8 cellular contexts compared by ENCODE assay signal in genomic region chr9:19493174-19493811, GRCh38.
DNase-seq lines count a peak whose midpoint lies in the region; ATAC-seq and TF ChIP-seq lines count a peak whose summit lies in the region.

No MANE protein-coding gene starts in this region.

- intact Hi-C loops in heart left ventricle (cut with DNase I), result loop anchor here in 6 of 10 donors (1.0 to 10.0 kb wide), 7 partner anchors 21 to 1622 kb away; no protein-coding TSS in a partner anchor
- intact Hi-C loops in psoas muscle (cut with DNase I), result loop anchor here in 1 of 2 donors (10.0 kb wide), 1 partner anchor 152 kb away; no protein-coding TSS in a partner anchor

- peak; percentile 31 to 56 for DNase-seq in Kasumi-1 (lab: John Stamatoyannopoulos, UW)
- DNase-seq in RPMI8226, result peak; percentile 52
- peak; percentile 56 to 90 (median 86) for DNase-seq in heart left ventricle
- peak; percentile 76 to 77 for DNase-seq in psoas muscle

- H3K4me1 ChIP-seq in DOHH2 (ENCODE audit: control insufficient read depth, low read length), result no peaks in the 10 kb centered on the region
- peaks cover 0 to 16% (median 4%) of the 10 kb centered on the region in 12 donors for H3K4me1 ChIP-seq in heart left ventricle
- no peaks in the 10 kb centered on the region for H3K4me1 ChIP-seq in psoas muscle

- H3K27me3 ChIP-seq in DOHH2 (ENCODE audit: control insufficient read depth, low read length) (0 out of 2 replicates have a peak, but pooled peaks cover 3% of the 10 kb centered on the region), heart left ventricle (no peaks in the 10 kb centered on the region), psoas muscle (ENCODE audit: insufficient read depth in 3 of 3, low read length in 2 of 3) (no peaks in the 10 kb centered on the region)

- peak; percentile 83 for TF ChIP-seq CTCF in DOHH2 (IDR thresholded peaks at IDR 0.05; ENCODE audit: low read depth, low read length, poor library complexity, severe bottlenecking)
- peak; percentile 57 to 85 (median 72) for TF ChIP-seq CTCF in heart left ventricle (IDR thresholded peaks at IDR 0.05)
- TF ChIP-seq CTCF in psoas muscle (IDR thresholded peaks at IDR 0.05), result peak; percentile 60

- peak; percentile 67 for ATAC-seq in GM21737 (IDR thresholded peaks at IDR 0.05; ENCODE audit: unreplicated experiment)
- ATAC-seq in heart left ventricle, result peak; percentile 75 to 91 (median 90)
- peak; percentile 57 to 84 (median 76) for ATAC-seq in psoas muscle
- ATAC-seq in GM21447 (IDR thresholded peaks at IDR 0.05; ENCODE audit: unreplicated experiment), result no peak

- no peaks in the 10 kb centered on the region for H3K79me2 ChIP-seq in DOHH2 (ENCODE audit: control insufficient read depth, low read length)

- H3F3A ChIP-seq in DOHH2 (ENCODE audit: control insufficient read depth, insufficient read depth), result no peaks in the 10 kb centered on the region

- no peak overlapping the region for H3K27ac ChIP-seq in DOHH2 (ENCODE audit: low read depth, low read length)
- H3K27ac ChIP-seq in adipose tissue (ENCODE audit: low read depth, low read length), result peak overlapping the region; percentile 58
- H3K27ac ChIP-seq in heart left ventricle, result peak overlapping the region; percentile 3 to 79 (median 40)
- H3K27ac ChIP-seq in psoas muscle, result peak overlapping the region; percentile 32

- H3K4me2 ChIP-seq in DOHH2 (ENCODE audit: low read length), result no peak overlapping the region

- H3K4me3 ChIP-seq in DOHH2 (ENCODE audit: low read length) (no peak overlapping the region), heart left ventricle (peak overlapping the region in 9 of 12 donors; percentile 19 to 50 (median 39)), psoas muscle (peak overlapping the region; percentile 51)

- no peaks in the 10 kb centered on the region for H3K9me2 ChIP-seq in DOHH2 (replicated peaks; ENCODE audit: control insufficient read depth, low read length)

- TF ChIP-seq POLR2A in heart left ventricle (IDR thresholded peaks at IDR 0.05), result no peak

- no peaks in the 10 kb centered on the region for H3K9me3 ChIP-seq in DOHH2 (ENCODE audit: control insufficient read depth, insufficient read depth, low read length)
- H3K9me3 ChIP-seq in heart left ventricle, result no peaks in the 10 kb centered on the region
- H3K9me3 ChIP-seq in psoas muscle, result no peaks in the 10 kb centered on the region

- H4K20me1 ChIP-seq in DOHH2 (ENCODE audit: control insufficient read depth, insufficient read depth, low read depth, low read length), result no peaks in the 10 kb centered on the region

- WGBS in adipose tissue, 3 donors, result 8 to 17% (median 10%) methylated on average over 19 of the region's 19 CpGs
- WGBS in heart left ventricle, 4 donors, result 6 to 13% (median 7%) methylated on average over 19 of the region's 19 CpGs
- WGBS in psoas muscle, 3 donors, result 4 to 9% (median 6%) methylated on average over 19 of the region's 19 CpGs

- H3K36me3 ChIP-seq in DOHH2 (ENCODE audit: control insufficient read depth, low read length), result no peaks in the 10 kb centered on the region
- no peaks in the 10 kb centered on the region for H3K36me3 ChIP-seq in heart left ventricle
- no peaks in the 10 kb centered on the region for H3K36me3 ChIP-seq in psoas muscle (ENCODE audit: insufficient read depth in 1 of 2, low read depth in 1 of 2)
